ENCODE assay signal across 8 cellular contexts in the genomic region with DNA sequence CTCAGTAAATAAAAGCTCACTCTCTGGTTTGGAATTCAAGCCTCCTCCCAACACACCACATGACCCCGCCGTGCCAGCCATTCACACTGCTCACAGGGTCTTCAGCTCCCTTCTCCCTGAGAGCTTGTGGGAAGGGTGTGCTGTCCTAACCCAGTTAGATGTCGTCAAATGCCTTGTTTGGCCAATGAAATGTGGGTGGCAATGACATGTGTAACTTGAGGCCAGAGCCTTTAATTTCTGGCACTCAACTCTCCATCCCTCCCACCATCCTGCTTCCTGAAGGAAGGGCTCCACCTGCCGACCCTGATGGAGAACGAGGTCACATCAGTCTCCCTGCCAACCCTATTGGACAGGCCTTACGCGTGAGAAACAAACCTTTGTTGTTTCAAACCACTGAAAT.
DNase-seq lines count a peak whose midpoint lies in the region; FAIRE-seq and TF ChIP-seq lines count a peak whose summit lies in the region.

No MANE protein-coding gene starts in this region.

- FAIRE-seq in bronchial epithelial cell (lab: Jason Lieb, UNC): no peak

- intact Hi-C loops in CD14-positive monocyte (cut with micrococcal nuclease): no loop called here

- no peak overlapping the region for H3K27ac Mint-ChIP-seq in neural progenitor cell
- H3K27ac Mint-ChIP-seq in CD14-positive monocyte: no peak overlapping the region

- H3K4me1 ChIP-seq in neural progenitor cell: no peaks in the 10 kb centered on the region

- no peaks in the 10 kb centered on the region for H3K36me3 Mint-ChIP-seq in neural progenitor cell
- H3K36me3 Mint-ChIP-seq in CD14-positive monocyte: no peaks in the 10 kb centered on the region

- H3K9ac ChIP-seq in neural progenitor cell: no peak overlapping the region

- no peak overlapping the region for H2AFZ ChIP-seq in neural progenitor cell (replicated peaks)

- H3K9me3 Mint-ChIP-seq in neural progenitor cell: peaks cover 3% of the 10 kb centered on the region
- peaks cover 0 to 3% (median 2%) of the 10 kb centered on the region in 7 donors for H3K9me3 Mint-ChIP-seq in CD14-positive monocyte

- H3K27me3 Mint-ChIP-seq in neural progenitor cell (ENCODE audit: insufficient read depth, low read depth) (peaks cover 20% of the 10 kb centered on the region), CD14-positive monocyte (ENCODE audit: low read depth in 3 of 3) (peaks cover 0 to 2% (median 2%) of the 10 kb centered on the region in 3 donors)

- TF ChIP-seq CTCF in GM12873 (IDR thresholded peaks at IDR 0.05; ENCODE audit: insufficient read depth, low read depth, low read length, missing control alignments) (peak; percentile 19), bronchial epithelial cell (IDR thresholded peaks at IDR 0.05; ENCODE audit: insufficient read depth, low read length, severe bottlenecking) (peak; percentile 59), neural progenitor cell (IDR thresholded peaks at IDR 0.05) (peak; percentile 73), CD14-positive monocyte (IDR thresholded peaks at IDR 0.05) (no peak)

- H3K4me3 ChIP-seq in bronchial epithelial cell (ENCODE audit: low read depth, low read length): no peak overlapping the region
- no peak overlapping the region for H3K4me3 ChIP-seq in neural progenitor cell

- H3K4me3 Mint-ChIP-seq in neural progenitor cell (no peak overlapping the region), CD14-positive monocyte (no peak overlapping the region)

- H3F3A ChIP-seq in neural progenitor cell (ENCODE audit: low read depth): no peaks in the 10 kb centered on the region

- no peak overlapping the region for H3K4me2 ChIP-seq in neural progenitor cell

- H4K20me1 ChIP-seq in neural progenitor cell (ENCODE audit: low read depth): no peaks in the 10 kb centered on the region

- H3K9me3 ChIP-seq in neural progenitor cell (ENCODE audit: low read depth): no peaks in the 10 kb centered on the region

- no peak overlapping the region for H3K27ac ChIP-seq in neural progenitor cell

- H3K36me3 ChIP-seq in bronchial epithelial cell (ENCODE audit: control insufficient read depth, insufficient read depth, low read length) (no peaks in the 10 kb centered on the region), neural progenitor cell (no peaks in the 10 kb centered on the region)

- no peaks in the 10 kb centered on the region for H3K79me2 ChIP-seq in neural progenitor cell (ENCODE audit: low read depth)

- H3K4me1 Mint-ChIP-seq in neural progenitor cell (peaks cover 20% of the 10 kb centered on the region), CD14-positive monocyte (no peaks in the 10 kb centered on the region)

- H3K27me3 ChIP-seq in bronchial epithelial cell (ENCODE audit: control insufficient read depth, insufficient read depth, low read length): no peaks in the 10 kb centered on the region
- no peaks in the 10 kb centered on the region for H3K27me3 ChIP-seq in neural progenitor cell

- DNase-seq in NCI-H1436 (lab: John Stamatoyannopoulos, UW) (peak; percentile 80), bronchial epithelial cell (ENCODE audit: low read depth) (peak; percentile 50), neural progenitor cell (ENCODE audit: low spot score) (peak; percentile 84), activated gamma-delta T cell treated with Interleukin-2 at 50 U/mL for 16 hours (no peak), mesenteric fat pad (ENCODE audit: low spot score) (no peak), CD14-positive monocyte (ENCODE audit: low spot score) (no peak)
- DNase-seq in activated CD4-positive, alpha-beta T cell treated with anti-CD3 and anti-CD28 coated beads, Interleukin-2, amount 50 U/mL, for 1 hour: no peak

Comparison
In these comparisons a context has a peak if more than half of its experiments do, and no peak if none do; other contexts are left out.
1. DNase-seq: peak in NCI-H1436 (single experiment), bronchial epithelial cell (single experiment) and neural progenitor cell (single experiment); none in activated CD4-positive, alpha-beta T cell treated with anti-CD3 and anti-CD28 coated beads, Interleukin-2, amount 50 U/mL, for 1 hour (single experiment), activated gamma-delta T cell treated with Interleukin-2 at 50 U/mL for 16 hours (single experiment), mesenteric fat pad (single experiment) and CD14-positive monocyte (single experiment).